8 cellular contexts compared by ENCODE assay signal in genomic region chr9:130461218-130461630, GRCh38. TPM values are rescaled to one million over a fixed set of nuclear protein-coding genes. Genes with fewer than 3 reads are reported as not detected.
DNase-seq lines count a peak whose midpoint lies in the region; ATAC-seq, FAIRE-seq and TF ChIP-seq lines count a peak whose summit lies in the region.

No MANE protein-coding gene starts in this region.

- H3K79me2 ChIP-seq in SK-N-SH (ENCODE audit: insufficient read depth) = no peaks in the 10 kb centered on the region

- peak; percentile 39 for ATAC-seq in HG02885 (IDR thresholded peaks at IDR 0.05; ENCODE audit: poor library complexity, unreplicated experiment)
- ATAC-seq in heart right ventricle = peak; percentile 36 to 75 (median 64)
- ATAC-seq in HG02642 (IDR thresholded peaks at IDR 0.05; ENCODE audit: poor library complexity, unreplicated experiment) = no peak
- no peak for ATAC-seq in GM19463 (IDR thresholded peaks at IDR 0.05; ENCODE audit: unreplicated experiment)

- H3K4me3 Mint-ChIP-seq in activated naive CD4-positive, alpha-beta T cell treated with anti-CD3 and anti-CD28 coated beads for 36 hours = no peak overlapping the region

- no peaks in the 10 kb centered on the region for H4K20me1 ChIP-seq in SK-N-SH (ENCODE audit: insufficient read depth)

- H3K9me2 ChIP-seq in SK-N-SH = no peaks in the 10 kb centered on the region

- intact Hi-C loops in activated naive CD4-positive, alpha-beta T cell treated with anti-CD3 and anti-CD28 coated beads for 36 hours (cut with micrococcal nuclease) = loop anchor here (1.0 kb wide), 1 partner anchor 221 kb away; no protein-coding TSS in a partner anchor
- intact Hi-C loops in heart right ventricle (cut with DNase I) = loop anchor here (1.0 to 10.0 kb wide), 6 partner anchors 114 to 584 kb away; partner anchors contain the start of gene FUBP3 (in 1 of the 10)

- CTCF ChIA-PET in SK-N-SH (lab: Yijun Ruan, JAX) = interaction anchor here (0.6 to 28.4 kb wide), 32 partner anchors 9 to 254 kb away, joined by 3 to 520 read pairs (median 4); partner anchors contain the start of genes EXOSC2 and PRDM12
- CTCF ChIA-PET in activated naive CD4-positive, alpha-beta T cell treated with anti-CD3 and anti-CD28 coated beads for 36 hours (lab: Charles Lee) = interaction anchor here (0.9 to 4.8 kb wide), 7 partner anchors 9 to 232 kb away, joined by 3 to 46 read pairs (median 4); no protein-coding TSS in a partner anchor

- H3K9me3 ChIP-seq in SK-N-SH (no peaks in the 10 kb centered on the region), heart right ventricle (no peaks in the 10 kb centered on the region), small intestine (ENCODE audit: control insufficient read depth, low read depth) (no peaks in the 10 kb centered on the region)

- no peak for FAIRE-seq in small intestine (lab: Jason Lieb, UNC)

- H3K36me3 ChIP-seq in SK-N-SH (replicated peaks in 1 of 2; ENCODE audit: control insufficient read depth in 1 of 2, insufficient read depth in 2 of 2, low read length in 1 of 2) (no peaks in the 10 kb centered on the region), heart right ventricle (peaks cover 0 to 47% (median 1%) of the 10 kb centered on the region in 9 donors), small intestine (ENCODE audit: control insufficient read depth in 2 of 2, insufficient read depth in 2 of 2, low read length in 2 of 2) (no peaks in the 10 kb centered on the region)

- no peaks in the 10 kb centered on the region for H3K36me3 Mint-ChIP-seq in activated naive CD4-positive, alpha-beta T cell treated with anti-CD3 and anti-CD28 coated beads for 36 hours (ENCODE audit: low read depth)

- 25% methylated on average over 8 of the region's 22 CpGs for WGBS in SK-N-SH (ENCODE audit: low lambda C conversion rate)
- 21 to 22% methylated on average over 22 of the region's 22 CpGs for WGBS in heart right ventricle, 2 donors
- 18 to 26% (median 19%) methylated on average over 21 to 22 of the region's 22 CpGs for WGBS in small intestine, 3 donors

- no peak overlapping the region for H2AFZ ChIP-seq in SK-N-SH (ENCODE audit: low read depth)

- TF ChIP-seq EP300 in SK-N-SH (IDR thresholded peaks at IDR 0.05; ENCODE audit: borderline replicate concordance in 1 of 2, low read depth in 1 of 2, low read length in 1 of 2) = no peak

- no peaks in the 10 kb centered on the region for H3F3A ChIP-seq in SK-N-SH (replicated peaks; ENCODE audit: insufficient read depth)

- peak; percentile 89 for TF ChIP-seq RAD21 in SK-N-SH (IDR thresholded peaks at IDR 0.05; ENCODE audit: low read length)

- no peaks in the 10 kb centered on the region for H3K4me1 Mint-ChIP-seq in activated naive CD4-positive, alpha-beta T cell treated with anti-CD3 and anti-CD28 coated beads for 36 hours (ENCODE audit: low read depth)

- H3K9me3 Mint-ChIP-seq in activated naive CD4-positive, alpha-beta T cell treated with anti-CD3 and anti-CD28 coated beads for 36 hours = no peaks in the 10 kb centered on the region

- peak overlapping the region in 1 of 2 experiments; percentile 37; a peak in 1 of 4 replicates for H3K4me3 ChIP-seq in SK-N-SH (ENCODE audit: low read depth in 2 of 2, low read length in 1 of 2)
- no peak overlapping the region for H3K4me3 ChIP-seq in heart right ventricle
- no peak overlapping the region for H3K4me3 ChIP-seq in small intestine (ENCODE audit: low read depth in 1 of 2, low read length in 2 of 2)

- H3K27me3 Mint-ChIP-seq in activated naive CD4-positive, alpha-beta T cell treated with anti-CD3 and anti-CD28 coated beads for 36 hours (ENCODE audit: low read depth) = peaks cover 11% of the 10 kb centered on the region

- DNase-seq in CD1c-positive myeloid dendritic cell (ENCODE audit: extremely low spot score) = peak; percentile 68
- peak; percentile 87 for DNase-seq in SK-N-SH
- DNase-seq in activated naive CD4-positive, alpha-beta T cell treated with anti-CD3 and anti-CD28 coated beads for 36 hours = peak; percentile 71
- DNase-seq in heart right ventricle = peak; percentile 48 to 69
- peak; percentile 38 for DNase-seq in small intestine

- H3K9ac ChIP-seq in SK-N-SH = no peak overlapping the region

- peak; percentile 83 for TF ChIP-seq CTCF in SK-N-SH (IDR thresholded peaks at IDR 0.05)
- TF ChIP-seq CTCF in heart right ventricle (IDR thresholded peaks at IDR 0.05) = peak; percentile 89 to 97 (median 94)

- H3K27ac ChIP-seq in SK-N-SH (ENCODE audit: low read depth in 2 of 2, low read length in 1 of 2) (no peak overlapping the region), heart right ventricle (no peak overlapping the region), small intestine (ENCODE audit: low read depth in 1 of 2, low read length in 1 of 2) (no peak overlapping the region)

- no peak overlapping the region for H3K4me2 ChIP-seq in SK-N-SH

- H3K27me3 ChIP-seq in SK-N-SH (ENCODE audit: insufficient read depth) = 0 out of 2 replicates have a peak, but pooled peaks cover 6% of the 10 kb centered on the region
- H3K27me3 ChIP-seq in heart right ventricle = peaks cover 0 to 4% (median 0%) of the 10 kb centered on the region in 7 donors
- no peaks in the 10 kb centered on the region for H3K27me3 ChIP-seq in small intestine (ENCODE audit: control insufficient read depth in 2 of 2, insufficient read depth in 2 of 2, low read length in 2 of 2)

- H3K27ac Mint-ChIP-seq in activated naive CD4-positive, alpha-beta T cell treated with anti-CD3 and anti-CD28 coated beads for 36 hours = no peak overlapping the region

- POLR2A ChIA-PET in SK-N-SH (lab: Yijun Ruan, JAX) = interaction anchor here (0.6 kb wide), 1 partner anchor 29 kb away, joined by 3 read pairs; no protein-coding TSS in a partner anchor

- H3K4me1 ChIP-seq in SK-N-SH (ENCODE audit: control insufficient read depth in 1 of 2, insufficient read depth in 2 of 2, low read depth in 1 of 2, low read length in 1 of 2) = peaks cover 0 to 5% of the 10 kb centered on the region in 2 experiments; a peak in 1 of 4 replicates
- H3K4me1 ChIP-seq in heart right ventricle = peaks cover 0 to 24% (median 11%) of the 10 kb centered on the region in 9 donors
- H3K4me1 ChIP-seq in small intestine (ENCODE audit: control insufficient read depth in 2 of 2, insufficient read depth in 1 of 2, low read depth in 1 of 2, low read length in 1 of 2) = no peaks in the 10 kb centered on the region

TF ChIP-seq in SK-N-SH, 30 proteins besides CTCF, POLR2A, EP300 and RAD21:
- TF ChIP-seq PBX3 (IDR thresholded peaks at IDR 0.05) = no peak
- TF ChIP-seq CHD2 (IDR thresholded peaks at IDR 0.05; ENCODE audit: low read length, partially characterized antibody) = peak; percentile 12
- peak; percentile 89 for TF ChIP-seq SMC3 (IDR thresholded peaks at IDR 0.05; ENCODE audit: low read depth, low read length)

RNA-seq across cellular contexts. Expression of gene ASS1, which starts 16.5 kb away (rescaled TPM):
- polyA plus RNA-seq in SK-N-SH (2012; rRNA removed) (0.49 and 0.59 TPM in 2 replicates), heart right ventricle (100 to 1,000 TPM in 1 of 2 donors, 10 to 100 TPM in 1; 74.9 to 147 TPM), small intestine (100 to 1,000 TPM; 295 to 435 (median 381) TPM)
- polyA plus RNA-seq in SK-N-SH (2012; cell fraction: cytosol; rRNA removed) = 0.34 and 0.84 TPM in 2 replicates
- 0.29 TPM in 2 replicates for polyA plus RNA-seq in SK-N-SH (2012; cell fraction: nucleus; rRNA removed)
- 10 to 100 TPM; 12.4 to 14.3 TPM for total RNA-seq in activated naive CD4-positive, alpha-beta T cell treated with anti-CD3 and anti-CD28 coated beads for 36 hours
- total RNA-seq in heart right ventricle = 100 to 1,000 TPM in 1 of 10 donors, 10 to 100 TPM in 9; 27.4 to 116 (median 41.5) TPM

Comparison
In these comparisons a context has a peak if more than half of its experiments do, and no peak if none do; other contexts are left out.
1. ATAC-seq: peak in HG02885 (single experiment) and heart right ventricle (8 of 8); none in HG02642 (single experiment) and GM19463 (single experiment).
2. RNA of gene ASS1, which starts 16.5 kb away (polyA plus RNA-seq): 295 to 435 TPM in small intestine and 74.9 to 147 TPM in heart right ventricle; 0.29 to 0.84 TPM in SK-N-SH; every median in the first group is over 10 times any median in the second.
3. Peak in every context shown above with its lines, with median percentiles within 50 percentile points of each other: DNase-seq.